7 cellular contexts compared by ENCODE assay signal in genomic region chrX:15737957-15738685, GRCh38. TPM values are rescaled to one million over a fixed set of nuclear protein-coding genes. Genes with fewer than 3 reads are reported as not detected.
DNase-seq lines count a peak whose midpoint lies in the region; ATAC-seq and TF ChIP-seq lines count a peak whose summit lies in the region.

TSS of gene CA5B (plus strand) at chrX:15738270. CDS start at chrX:15750024, 11,754 bp downstream.

- ATAC-seq in GM18511 (IDR thresholded peaks at IDR 0.05; ENCODE audit: unreplicated experiment) (peak; percentile 88), HG02970 (IDR thresholded peaks at IDR 0.05; ENCODE audit: low FRiP score, unreplicated experiment) (peak; percentile 94), lung (ENCODE audit: insufficient read depth, low FRiP score) (peak; percentile 100)

- DNase-seq in NCI-H2196 treated with DMSO at 0.1 percent for 48 hours (lab: John Stamatoyannopoulos, UW; ENCODE audit: unreplicated experiment), result peak; percentile 77
- DNase-seq in activated CD4-positive, alpha-beta memory T cell treated with anti-CD3 and anti-CD28 coated beads, Interleukin-2, amount 10 ng/mL, durations not matched to agents 7 days and 5 days, result peak; percentile 97
- peak; percentile 97 for DNase-seq in lung (ENCODE audit: low spot score)
- DNase-seq in stimulated activated CD4-positive, alpha-beta T cell treated with anti-CD3 and anti-CD28 coated beads, TNF-alpha, amount 100 ng/mL, for 4 hours (ENCODE audit: low read depth in 3 of 3), result peak; percentile 79 to 94 (median 94)

- no peaks in the 10 kb centered on the region for H3K9me3 ChIP-seq in ectodermal cell (ENCODE audit: control insufficient read depth, low read length)
- H3K9me3 ChIP-seq in lung (ENCODE audit: control insufficient read depth in 2 of 2, insufficient read depth in 1 of 2, low read length in 1 of 2), result no peaks in the 10 kb centered on the region

- peaks cover 17% of the 10 kb centered on the region for H3K36me3 Mint-ChIP-seq in activated CD4-positive, alpha-beta memory T cell treated with anti-CD3 and anti-CD28 coated beads, Interleukin-2, amount 10 ng/mL, durations not matched to agents 7 days and 5 days (ENCODE audit: low read depth)

- TF ChIP-seq CTCF in lung (IDR thresholded peaks at IDR 0.05; ENCODE audit: control extremely low read depth, extremely low read depth), result no peak

- H3K36me3 ChIP-seq in ectodermal cell (ENCODE audit: control insufficient read depth, insufficient read depth, low read length) (no peaks in the 10 kb centered on the region), lung (ENCODE audit: control insufficient read depth in 2 of 2, insufficient read depth in 2 of 2, low read length in 2 of 2) (peaks cover 0 to 1% of the 10 kb centered on the region in 2 donors)

- H3K27ac ChIP-seq in ectodermal cell (ENCODE audit: insufficient read depth, low read depth, low read length, poor library complexity, severe bottlenecking), result no peak within 1 kb of the TSS
- peak within 1 kb of the TSS in 1 of 2 donors; percentile 66 for H3K27ac ChIP-seq in lung (ENCODE audit: low read depth in 1 of 2, low read length in 1 of 2)

- WGBS in ectodermal cell, 2 experiments, result 1% methylated on average over 49 to 50 of the region's 50 CpGs
- WGBS in lung, 2 donors, result 0 to 4% methylated on average over 23 to 50 of the region's 50 CpGs

- CTCF ChIA-PET in activated CD4-positive, alpha-beta memory T cell treated with anti-CD3 and anti-CD28 coated beads, Interleukin-2, amount 10 ng/mL, durations not matched to agents 7 days and 5 days (lab: Charles Lee), result interaction anchor here (0.9 to 3.6 kb wide), 8 partner anchors 10 to 117 kb away, joined by 3 to 26 read pairs (median 6); partner anchors contain the start of genes AP1S2 and ZRSR2

- H3K4me1 ChIP-seq in ectodermal cell (ENCODE audit: control insufficient read depth, insufficient read depth, low read length), result no peaks in the 10 kb centered on the region
- peaks cover 0 to 7% of the 10 kb centered on the region in 2 donors for H3K4me1 ChIP-seq in lung (ENCODE audit: control insufficient read depth in 2 of 2, insufficient read depth in 2 of 2, low read length in 2 of 2)

- H3K4me1 Mint-ChIP-seq in activated CD4-positive, alpha-beta memory T cell treated with anti-CD3 and anti-CD28 coated beads, Interleukin-2, amount 10 ng/mL, durations not matched to agents 7 days and 5 days, result peaks cover 33% of the 10 kb centered on the region

- no peaks in the 10 kb centered on the region for H3K27me3 Mint-ChIP-seq in activated CD4-positive, alpha-beta memory T cell treated with anti-CD3 and anti-CD28 coated beads, Interleukin-2, amount 10 ng/mL, durations not matched to agents 7 days and 5 days

- peaks cover 3% of the 10 kb centered on the region for H3K27me3 ChIP-seq in ectodermal cell (ENCODE audit: control insufficient read depth, insufficient read depth, low read length, poor library complexity, severe bottlenecking)
- no peaks in the 10 kb centered on the region for H3K27me3 ChIP-seq in lung (ENCODE audit: control insufficient read depth, insufficient read depth)

- H3K4me3 ChIP-seq in ectodermal cell (ENCODE audit: insufficient read depth, low read depth, low read length) (peak within 1 kb of the TSS; percentile 50), lung (peak within 1 kb of the TSS; percentile 57)

- peak within 1 kb of the TSS; percentile 87 for H3K4me3 Mint-ChIP-seq in activated CD4-positive, alpha-beta memory T cell treated with anti-CD3 and anti-CD28 coated beads, Interleukin-2, amount 10 ng/mL, durations not matched to agents 7 days and 5 days

- H3K27ac Mint-ChIP-seq in activated CD4-positive, alpha-beta memory T cell treated with anti-CD3 and anti-CD28 coated beads, Interleukin-2, amount 10 ng/mL, durations not matched to agents 7 days and 5 days, result peak within 1 kb of the TSS; percentile 74

- POLR2A ChIA-PET in activated CD4-positive, alpha-beta memory T cell treated with anti-CD3 and anti-CD28 coated beads, Interleukin-2, amount 10 ng/mL, durations not matched to agents 7 days and 5 days (lab: Charles Lee), result interaction anchor here (1.4 to 4.5 kb wide), 8 partner anchors 16 to 117 kb away, joined by 5 to 228 read pairs (median 12); partner anchors contain the start of genes AP1S2 and ZRSR2

- H3K9me3 Mint-ChIP-seq in activated CD4-positive, alpha-beta memory T cell treated with anti-CD3 and anti-CD28 coated beads, Interleukin-2, amount 10 ng/mL, durations not matched to agents 7 days and 5 days, result no peaks in the 10 kb centered on the region

RNA-seq across cellular contexts. Expression of gene CA5B, which starts in this region (rescaled TPM):
- 10 to 100 TPM; 26.1 to 31.7 TPM for total RNA-seq in activated CD4-positive, alpha-beta memory T cell treated with anti-CD3 and anti-CD28 coated beads, Interleukin-2, amount 10 ng/mL, durations not matched to agents 7 days and 5 days
- 4.0 TPM for polyA plus RNA-seq in ectodermal cell (2013, experiment 1 of 4)
- polyA plus RNA-seq in ectodermal cell (2013, experiment 2 of 4), result 3.4 TPM
- polyA plus RNA-seq in ectodermal cell (2013, experiment 3 of 4), result 3.6 TPM
- polyA plus RNA-seq in ectodermal cell (2013, experiment 4 of 4), result 3.4 TPM
- 10 to 100 TPM; 17.2 to 22.3 TPM for total RNA-seq in lung
- 1 to 10 TPM; 2.1 to 2.6 TPM for polyA plus RNA-seq in lung
